ENCODE assay signal across 9 cellular contexts in genomic region chr21:26070822-26071425, GRCh38.
DNase-seq lines count a peak whose midpoint lies in the region; ATAC-seq, FAIRE-seq and TF ChIP-seq lines count a peak whose summit lies in the region.
"Had no signal": no experiment of that assay in that cellular context is flagged by ENCODE, and none has a peak within 500 bp of the region (broad histone marks: within the 10 kb centered on the region; RNA-seq: fewer than 3 reads in every experiment).

No MANE protein-coding gene starts in this region.

- H3K27me3 ChIP-seq in small intestine (ENCODE audit: control insufficient read depth in 2 of 2, insufficient read depth in 2 of 2, low read length in 2 of 2), result no peaks in the 10 kb centered on the region

- intact Hi-C loops in head of caudate nucleus (cut with DNase I), result no loop called here

- H3K4me1 ChIP-seq in small intestine (ENCODE audit: control insufficient read depth in 2 of 2, insufficient read depth in 1 of 2, low read depth in 1 of 2, low read length in 1 of 2), result peaks cover 6 to 10% of the 10 kb centered on the region in 2 donors

- H3K4me3 ChIP-seq in small intestine (ENCODE audit: low read depth in 1 of 2, low read length in 2 of 2), result peak overlapping the region in 1 of 2 donors; percentile 2
- H3K4me3 ChIP-seq: skin epidermis had no signal

- FAIRE-seq in small intestine (lab: Jason Lieb, UNC), result no peak

- ATAC-seq in HG02588 (IDR thresholded peaks at IDR 0.05; ENCODE audit: unreplicated experiment) (peak; percentile 68), GM18505 (IDR thresholded peaks at IDR 0.05; ENCODE audit: unreplicated experiment) (no peak), HG03159 (IDR thresholded peaks at IDR 0.05; ENCODE audit: unreplicated experiment) (no peak)

- 18 to 42% (median 37%) methylated on average over 8 of the region's 8 CpGs for WGBS in small intestine, 3 donors

- no peak for TF ChIP-seq CTCF in VCaP (conservative IDR thresholded peaks at IDR 0.05)

- H3K27ac ChIP-seq in VCaP (peak overlapping the region; percentile 27), small intestine (ENCODE audit: low read depth in 1 of 2, low read length in 1 of 2) (peak overlapping the region in 1 of 2 donors; percentile 55)

- no peak for TF ChIP-seq POLR2A in GM18505 (IDR thresholded peaks at IDR 0.05; ENCODE audit: borderline replicate concordance, extremely low read depth, insufficient read depth, insufficient read length)

- H3K9me3 ChIP-seq in small intestine (ENCODE audit: control insufficient read depth, low read depth), result no peaks in the 10 kb centered on the region

- H3K36me3 ChIP-seq in small intestine (ENCODE audit: control insufficient read depth in 2 of 2, insufficient read depth in 2 of 2, low read length in 2 of 2), result no peaks in the 10 kb centered on the region

- DNase-seq in Daoy (ENCODE audit: low read depth), result peak; percentile 48
- DNase-seq in fibroblast of the conjunctiva (ENCODE audit: low read depth), result peak; percentile 39
- DNase-seq in small intestine, result peak; percentile 31
- DNase-seq in head of caudate nucleus, result no peak

Comparison
In these comparisons a context has a peak if more than half of its experiments do, and no peak if none do; other contexts are left out.
1. DNase-seq: peak in Daoy (single experiment), fibroblast of the conjunctiva (single experiment) and small intestine (single experiment); none in head of caudate nucleus (0 of 42).